ENCODE assay signal across 1 cellular context in the genomic region with DNA sequence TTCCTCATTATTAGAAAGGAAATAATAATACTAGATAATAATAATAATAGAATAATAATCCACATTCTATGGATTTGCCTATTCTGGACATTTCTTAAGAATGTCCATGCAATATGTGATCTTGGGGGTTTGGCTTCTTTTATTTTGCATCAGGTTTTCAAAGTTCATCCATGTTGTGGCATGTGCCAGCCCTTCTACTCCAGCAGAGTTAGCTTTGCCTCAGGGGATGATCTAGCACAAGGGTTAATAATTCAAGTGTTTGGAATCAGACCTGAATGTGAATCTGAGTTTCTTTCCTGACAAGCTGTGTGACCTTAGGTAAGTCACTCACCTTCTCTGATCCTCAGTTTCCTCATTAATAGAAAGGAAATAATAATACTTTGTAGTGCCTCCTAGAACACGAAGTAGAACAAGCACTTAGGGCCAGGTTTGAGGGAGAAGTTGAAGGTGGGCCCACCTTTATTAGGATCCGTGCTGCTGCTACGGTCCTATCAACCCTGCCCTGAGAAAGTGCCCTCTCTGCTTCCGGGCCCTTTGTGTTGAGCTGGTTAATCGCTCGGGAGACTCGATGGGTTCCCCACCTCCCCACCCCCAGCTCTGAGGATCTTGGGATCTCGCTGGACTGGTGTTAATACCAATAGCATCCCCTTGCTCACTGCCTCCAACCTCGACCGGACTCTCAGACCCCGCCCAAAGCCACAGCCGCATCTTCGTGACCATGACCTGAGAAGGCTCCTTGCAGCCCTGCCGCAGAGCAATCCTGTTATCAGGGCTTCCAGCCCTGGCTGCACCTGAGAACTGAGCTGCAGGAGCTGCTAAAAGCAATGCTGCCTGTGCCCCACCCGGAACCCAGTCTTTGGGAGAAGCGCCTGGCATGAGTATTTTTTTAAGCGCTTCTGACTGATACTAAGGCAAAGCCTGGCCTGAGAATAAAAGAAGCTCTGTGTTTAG.
TF ChIP-seq lines count a peak whose summit lies in the region.

No MANE protein-coding gene starts in this region.

TF ChIP-seq in K562, 482 proteins besides CTCF, POLR2A, EP300 and RAD21 (continued from another document and continues in another):
- TF ChIP-seq, protein P1, sequence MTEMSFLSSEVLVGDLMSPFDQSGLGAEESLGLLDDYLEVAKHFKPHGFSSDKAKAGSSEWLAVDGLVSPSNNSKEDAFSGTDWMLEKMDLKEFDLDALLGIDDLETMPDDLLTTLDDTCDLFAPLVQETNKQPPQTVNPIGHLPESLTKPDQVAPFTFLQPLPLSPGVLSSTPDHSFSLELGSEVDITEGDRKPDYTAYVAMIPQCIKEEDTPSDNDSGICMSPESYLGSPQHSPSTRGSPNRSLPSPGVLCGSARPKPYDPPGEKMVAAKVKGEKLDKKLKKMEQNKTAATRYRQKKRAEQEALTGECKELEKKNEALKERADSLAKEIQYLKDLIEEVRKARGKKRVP (CRISPR knock-in tag; IDR thresholded peaks at IDR 0.05), result no peak
- no peak for TF ChIP-seq RAD51 (IDR thresholded peaks at IDR 0.05; ENCODE audit: borderline replicate concordance, low read depth)
- TF ChIP-seq, protein P2, sequence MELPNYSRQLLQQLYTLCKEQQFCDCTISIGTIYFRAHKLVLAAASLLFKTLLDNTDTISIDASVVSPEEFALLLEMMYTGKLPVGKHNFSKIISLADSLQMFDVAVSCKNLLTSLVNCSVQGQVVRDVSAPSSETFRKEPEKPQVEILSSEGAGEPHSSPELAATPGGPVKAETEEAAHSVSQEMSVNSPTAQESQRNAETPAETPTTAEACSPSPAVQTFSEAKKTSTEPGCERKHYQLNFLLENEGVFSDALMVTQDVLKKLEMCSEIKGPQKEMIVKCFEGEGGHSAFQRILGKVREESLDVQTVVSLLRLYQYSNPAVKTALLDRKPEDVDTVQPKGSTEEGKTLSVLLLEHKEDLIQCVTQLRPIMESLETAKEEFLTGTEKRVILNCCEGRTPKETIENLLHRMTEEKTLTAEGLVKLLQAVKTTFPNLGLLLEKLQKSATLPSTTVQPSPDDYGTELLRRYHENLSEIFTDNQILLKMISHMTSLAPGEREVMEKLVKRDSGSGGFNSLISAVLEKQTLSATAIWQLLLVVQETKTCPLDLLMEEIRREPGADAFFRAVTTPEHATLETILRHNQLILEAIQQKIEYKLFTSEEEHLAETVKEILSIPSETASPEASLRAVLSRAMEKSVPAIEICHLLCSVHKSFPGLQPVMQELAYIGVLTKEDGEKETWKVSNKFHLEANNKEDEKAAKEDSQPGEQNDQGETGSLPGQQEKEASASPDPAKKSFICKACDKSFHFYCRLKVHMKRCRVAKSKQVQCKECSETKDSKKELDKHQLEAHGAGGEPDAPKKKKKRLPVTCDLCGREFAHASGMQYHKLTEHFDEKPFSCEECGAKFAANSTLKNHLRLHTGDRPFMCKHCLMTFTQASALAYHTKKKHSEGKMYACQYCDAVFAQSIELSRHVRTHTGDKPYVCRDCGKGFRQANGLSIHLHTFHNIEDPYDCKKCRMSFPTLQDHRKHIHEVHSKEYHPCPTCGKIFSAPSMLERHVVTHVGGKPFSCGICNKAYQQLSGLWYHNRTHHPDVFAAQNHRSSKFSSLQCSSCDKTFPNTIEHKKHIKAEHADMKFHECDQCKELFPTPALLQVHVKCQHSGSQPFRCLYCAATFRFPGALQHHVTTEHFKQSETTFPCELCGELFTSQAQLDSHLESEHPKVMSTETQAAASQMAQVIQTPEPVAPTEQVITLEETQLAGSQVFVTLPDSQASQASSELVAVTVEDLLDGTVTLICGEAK (IDR thresholded peaks at IDR 0.05), result no peak
- TF ChIP-seq, protein P2 (CRISPR knock-in tag; IDR thresholded peaks at IDR 0.05), result no peak
- TF ChIP-seq SMARCA4 (IDR thresholded peaks at IDR 0.05), result no peak
- peak; percentile 83 for TF ChIP-seq CHD4 (IDR thresholded peaks at IDR 0.05; ENCODE audit: insufficient read depth, insufficient replicate concordance, low read depth, low read length, poor library complexity, severe bottlenecking)
- TF ChIP-seq, protein P3, sequence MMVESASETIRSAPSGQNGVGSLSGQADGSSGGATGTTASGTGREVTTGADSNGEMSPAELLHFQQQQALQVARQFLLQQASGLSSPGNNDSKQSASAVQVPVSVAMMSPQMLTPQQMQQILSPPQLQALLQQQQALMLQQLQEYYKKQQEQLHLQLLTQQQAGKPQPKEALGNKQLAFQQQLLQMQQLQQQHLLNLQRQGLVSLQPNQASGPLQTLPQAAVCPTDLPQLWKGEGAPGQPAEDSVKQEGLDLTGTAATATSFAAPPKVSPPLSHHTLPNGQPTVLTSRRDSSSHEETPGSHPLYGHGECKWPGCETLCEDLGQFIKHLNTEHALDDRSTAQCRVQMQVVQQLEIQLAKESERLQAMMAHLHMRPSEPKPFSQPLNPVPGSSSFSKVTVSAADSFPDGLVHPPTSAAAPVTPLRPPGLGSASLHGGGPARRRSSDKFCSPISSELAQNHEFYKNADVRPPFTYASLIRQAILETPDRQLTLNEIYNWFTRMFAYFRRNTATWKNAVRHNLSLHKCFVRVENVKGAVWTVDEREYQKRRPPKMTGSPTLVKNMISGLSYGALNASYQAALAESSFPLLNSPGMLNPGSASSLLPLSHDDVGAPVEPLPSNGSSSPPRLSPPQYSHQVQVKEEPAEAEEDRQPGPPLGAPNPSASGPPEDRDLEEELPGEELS (CRISPR knock-in tag; IDR thresholded peaks at IDR 0.05; ENCODE audit: borderline replicate concordance), result no peak
- no peak for TF ChIP-seq CHCHD3 (CRISPR knock-in tag; IDR thresholded peaks at IDR 0.05)
- TF ChIP-seq HNRNPLL (IDR thresholded peaks at IDR 0.05; ENCODE audit: low read depth, low read length, poor library complexity, severe bottlenecking), result no peak
- TF ChIP-seq, protein P4, sequence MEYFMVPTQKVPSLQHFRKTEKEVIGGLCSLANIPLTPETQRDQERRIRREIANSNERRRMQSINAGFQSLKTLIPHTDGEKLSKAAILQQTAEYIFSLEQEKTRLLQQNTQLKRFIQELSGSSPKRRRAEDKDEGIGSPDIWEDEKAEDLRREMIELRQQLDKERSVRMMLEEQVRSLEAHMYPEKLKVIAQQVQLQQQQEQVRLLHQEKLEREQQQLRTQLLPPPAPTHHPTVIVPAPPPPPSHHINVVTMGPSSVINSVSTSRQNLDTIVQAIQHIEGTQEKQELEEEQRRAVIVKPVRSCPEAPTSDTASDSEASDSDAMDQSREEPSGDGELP (CRISPR knock-in tag; IDR thresholded peaks at IDR 0.05; ENCODE audit: borderline replicate concordance), result peak; percentile 46; the same call in 1 of the 2 replicates
- TF ChIP-seq CTBP1 (IDR thresholded peaks at IDR 0.05; ENCODE audit: borderline replicate concordance), result peak; percentile 91
- TF ChIP-seq HEY1 (CRISPR knock-in tag; IDR thresholded peaks at IDR 0.05; ENCODE audit: borderline replicate concordance), result no peak
- TF ChIP-seq CBFA2T2 (conservative IDR thresholded peaks at IDR 0.05), result peak; percentile 75
- no peak for TF ChIP-seq JUND (IDR thresholded peaks at IDR 0.05; ENCODE audit: borderline replicate concordance, low read depth, low read length)
- TF ChIP-seq JUND (tag; IDR thresholded peaks at IDR 0.05; ENCODE audit: borderline replicate concordance, low read depth, low read length), result peak; percentile 14; the same call in 1 of the 3 replicates
- TF ChIP-seq HDAC1 (IDR thresholded peaks at IDR 0.05), result peak in 1 of 2 experiments; percentile 67; a peak in 2 of 4 replicates
- TF ChIP-seq, protein P5, sequence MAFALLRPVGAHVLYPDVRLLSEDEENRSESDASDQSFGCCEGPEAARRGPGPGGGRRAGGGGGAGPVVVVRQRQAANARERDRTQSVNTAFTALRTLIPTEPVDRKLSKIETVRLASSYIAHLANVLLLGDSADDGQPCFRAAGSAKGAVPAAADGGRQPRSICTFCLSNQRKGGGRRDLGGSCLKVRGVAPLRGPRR (CRISPR knock-in tag; IDR thresholded peaks at IDR 0.05), result no peak
- no peak for TF ChIP-seq TOE1 (IDR thresholded peaks at IDR 0.05; ENCODE audit: borderline replicate concordance)
- TF ChIP-seq TOE1 (CRISPR knock-in tag; IDR thresholded peaks at IDR 0.05; ENCODE audit: borderline replicate concordance, low read depth), result no peak
- peak; percentile 82 for TF ChIP-seq TCF3 (CRISPR knock-in tag; IDR thresholded peaks at IDR 0.05)
- TF ChIP-seq ZFX (CRISPR knock-in tag; IDR thresholded peaks at IDR 0.05), result no peak
- peak; percentile 98 for TF ChIP-seq BRD9 (IDR thresholded peaks at IDR 0.05; ENCODE audit: low read depth, partially characterized antibody)
- TF ChIP-seq, protein P6, sequence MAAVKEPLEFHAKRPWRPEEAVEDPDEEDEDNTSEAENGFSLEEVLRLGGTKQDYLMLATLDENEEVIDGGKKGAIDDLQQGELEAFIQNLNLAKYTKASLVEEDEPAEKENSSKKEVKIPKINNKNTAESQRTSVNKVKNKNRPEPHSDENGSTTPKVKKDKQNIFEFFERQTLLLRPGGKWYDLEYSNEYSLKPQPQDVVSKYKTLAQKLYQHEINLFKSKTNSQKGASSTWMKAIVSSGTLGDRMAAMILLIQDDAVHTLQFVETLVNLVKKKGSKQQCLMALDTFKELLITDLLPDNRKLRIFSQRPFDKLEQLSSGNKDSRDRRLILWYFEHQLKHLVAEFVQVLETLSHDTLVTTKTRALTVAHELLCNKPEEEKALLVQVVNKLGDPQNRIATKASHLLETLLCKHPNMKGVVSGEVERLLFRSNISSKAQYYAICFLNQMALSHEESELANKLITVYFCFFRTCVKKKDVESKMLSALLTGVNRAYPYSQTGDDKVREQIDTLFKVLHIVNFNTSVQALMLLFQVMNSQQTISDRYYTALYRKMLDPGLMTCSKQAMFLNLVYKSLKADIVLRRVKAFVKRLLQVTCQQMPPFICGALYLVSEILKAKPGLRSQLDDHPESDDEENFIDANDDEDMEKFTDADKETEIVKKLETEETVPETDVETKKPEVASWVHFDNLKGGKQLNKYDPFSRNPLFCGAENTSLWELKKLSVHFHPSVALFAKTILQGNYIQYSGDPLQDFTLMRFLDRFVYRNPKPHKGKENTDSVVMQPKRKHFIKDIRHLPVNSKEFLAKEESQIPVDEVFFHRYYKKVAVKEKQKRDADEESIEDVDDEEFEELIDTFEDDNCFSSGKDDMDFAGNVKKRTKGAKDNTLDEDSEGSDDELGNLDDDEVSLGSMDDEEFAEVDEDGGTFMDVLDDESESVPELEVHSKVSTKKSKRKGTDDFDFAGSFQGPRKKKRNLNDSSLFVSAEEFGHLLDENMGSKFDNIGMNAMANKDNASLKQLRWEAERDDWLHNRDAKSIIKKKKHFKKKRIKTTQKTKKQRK (IDR thresholded peaks at IDR 0.05; ENCODE audit: borderline replicate concordance, low read depth, low read length), result no peak
- peak; percentile 38; the same call in 1 of the 2 replicates for TF ChIP-seq CXXC5 (CRISPR knock-in tag; IDR thresholded peaks at IDR 0.05)
- TF ChIP-seq, protein P7, sequence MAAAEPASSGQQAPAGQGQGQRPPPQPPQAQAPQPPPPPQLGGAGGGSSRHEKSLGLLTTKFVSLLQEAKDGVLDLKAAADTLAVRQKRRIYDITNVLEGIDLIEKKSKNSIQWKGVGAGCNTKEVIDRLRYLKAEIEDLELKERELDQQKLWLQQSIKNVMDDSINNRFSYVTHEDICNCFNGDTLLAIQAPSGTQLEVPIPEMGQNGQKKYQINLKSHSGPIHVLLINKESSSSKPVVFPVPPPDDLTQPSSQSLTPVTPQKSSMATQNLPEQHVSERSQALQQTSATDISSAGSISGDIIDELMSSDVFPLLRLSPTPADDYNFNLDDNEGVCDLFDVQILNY (CRISPR knock-in tag; IDR thresholded peaks at IDR 0.05), result no peak
- no peak for TF ChIP-seq DMBX1 (CRISPR knock-in tag; IDR thresholded peaks at IDR 0.05; ENCODE audit: borderline replicate concordance)
- TF ChIP-seq ZNF699 (CRISPR knock-in tag; IDR thresholded peaks at IDR 0.05; ENCODE audit: insufficient replicate concordance), result no peak
- no peak for TF ChIP-seq LARP7 (IDR thresholded peaks at IDR 0.05)
- TF ChIP-seq, protein P8, sequence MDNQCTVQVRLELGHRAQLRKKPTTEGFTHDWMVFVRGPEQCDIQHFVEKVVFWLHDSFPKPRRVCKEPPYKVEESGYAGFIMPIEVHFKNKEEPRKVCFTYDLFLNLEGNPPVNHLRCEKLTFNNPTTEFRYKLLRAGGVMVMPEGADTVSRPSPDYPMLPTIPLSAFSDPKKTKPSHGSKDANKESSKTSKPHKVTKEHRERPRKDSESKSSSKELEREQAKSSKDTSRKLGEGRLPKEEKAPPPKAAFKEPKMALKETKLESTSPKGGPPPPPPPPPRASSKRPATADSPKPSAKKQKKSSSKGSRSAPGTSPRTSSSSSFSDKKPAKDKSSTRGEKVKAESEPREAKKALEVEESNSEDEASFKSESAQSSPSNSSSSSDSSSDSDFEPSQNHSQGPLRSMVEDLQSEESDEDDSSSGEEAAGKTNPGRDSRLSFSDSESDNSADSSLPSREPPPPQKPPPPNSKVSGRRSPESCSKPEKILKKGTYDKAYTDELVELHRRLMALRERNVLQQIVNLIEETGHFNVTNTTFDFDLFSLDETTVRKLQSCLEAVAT (IDR thresholded peaks at IDR 0.05), result peak in 1 of 2 experiments; percentile 68; a peak in 1 of 4 replicates
- peak; percentile 71; the same call in 1 of the 2 replicates for TF ChIP-seq PTBP1 (IDR thresholded peaks at IDR 0.05; ENCODE audit: low read depth, low read length)
- TF ChIP-seq GABPB1 (CRISPR knock-in tag; IDR thresholded peaks at IDR 0.05), result no peak
- TF ChIP-seq ARHGAP35 (IDR thresholded peaks at IDR 0.05; ENCODE audit: partially characterized antibody), result no peak
- peak; percentile 10 for TF ChIP-seq ZNF146 (CRISPR knock-in tag; IDR thresholded peaks at IDR 0.05; ENCODE audit: unreplicated experiment)
- TF ChIP-seq E2F3 (CRISPR knock-in tag; IDR thresholded peaks at IDR 0.05), result no peak
- peak; percentile 60; the same call in 1 of the 2 replicates for TF ChIP-seq NCOR1 (IDR thresholded peaks at IDR 0.05)
- no peak for TF ChIP-seq ZNF184 (CRISPR knock-in tag; IDR thresholded peaks at IDR 0.05)
- no peak for TF ChIP-seq ZFP30 (CRISPR knock-in tag; IDR thresholded peaks at IDR 0.05; ENCODE audit: borderline replicate concordance)
- TF ChIP-seq ZBTB7A (IDR thresholded peaks at IDR 0.05; ENCODE audit: borderline replicate concordance, control insufficient read depth, low read depth, low read length), result peak; percentile 28; the same call in 1 of the 2 replicates
